19 cellular contexts compared by ENCODE assay signal in the genomic region with DNA sequence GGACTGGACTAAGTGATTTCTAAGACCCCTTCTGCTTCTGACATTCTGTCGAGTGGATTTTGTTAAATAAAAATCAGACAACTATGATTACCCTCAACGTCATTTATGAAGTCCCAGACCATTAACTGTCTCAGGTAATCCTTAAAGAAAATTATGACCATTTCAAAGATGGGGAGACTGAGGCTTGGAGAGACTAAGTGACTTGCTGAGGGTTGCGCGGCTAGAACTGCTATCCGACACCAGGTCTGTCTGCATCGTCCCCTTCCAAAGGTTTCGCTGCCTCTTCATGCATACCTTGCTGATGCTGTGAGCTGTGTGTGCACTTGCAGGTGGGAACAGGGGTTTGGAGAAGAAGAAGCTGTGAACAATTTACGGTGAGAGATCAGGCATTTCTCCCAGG. TPM values are rescaled to one million over a fixed set of nuclear protein-coding genes. Genes with fewer than 3 reads are reported as not detected.
"Had no signal": no experiment of that assay in that cellular context is flagged by ENCODE, and none has a peak within 500 bp of the region (broad histone marks: within the 10 kb centered on the region; RNA-seq: fewer than 3 reads in every experiment).

No MANE protein-coding gene starts in this region.

- H3K36me3 ChIP-seq: MG63 had no signal

- H3K27ac ChIP-seq: HL-60, SJSA1, SK-N-MC had no signal

- H3K27me3 ChIP-seq: MG63, SJSA1 had no signal

- H3K9me3 ChIP-seq: MG63, SJSA1 had no signal

- H3K4me3 ChIP-seq: MG63, SJSA1, SK-N-MC had no signal

- DNase-seq: Karpas-422, KG1, MG63, NCI-H1092 treated with DMSO at 0.1 percent for 48 hours, NCI-H1436, NCI-H187, NCI-H2029, NCI-H2081 treated with DMSO at 0.1 percent for 48 hours, NCI-H226, NCI-H446, NCI-H510A, NCI-H69, NCI-H774, Right ventricle myocardium superior, RPMI8226, SIG-M5 had no signal

RNA-seq across cellular contexts. Expression of a gene that starts 43.4 kb away (rescaled TPM):
- total RNA-seq: Right ventricle myocardium superior had no signal
